8 cellular contexts compared by ENCODE assay signal in the genomic region with DNA sequence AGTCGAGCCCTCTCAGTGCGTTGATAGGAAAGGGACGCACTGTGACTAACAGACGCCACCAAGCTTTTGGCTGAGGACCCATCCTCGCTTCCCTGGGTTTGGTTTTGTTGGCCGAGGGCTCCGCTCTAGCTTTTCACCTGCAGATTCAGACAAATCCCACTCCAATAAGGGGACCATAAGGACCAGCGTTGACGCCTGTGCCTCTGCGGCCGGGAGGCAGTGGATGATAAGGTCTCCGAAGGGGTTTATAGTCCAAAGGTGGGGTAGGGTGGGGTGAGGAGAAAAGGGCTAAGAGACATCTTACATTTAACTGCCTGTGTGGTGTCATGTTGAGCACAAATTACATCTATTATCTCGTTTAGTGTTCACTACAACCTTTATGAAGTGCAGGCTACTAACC. TPM values are rescaled to one million over a fixed set of nuclear protein-coding genes. Genes with fewer than 3 reads are reported as not detected.
DNase-seq lines count a peak whose midpoint lies in the region; ATAC-seq and TF ChIP-seq lines count a peak whose summit lies in the region.

No MANE protein-coding gene starts in this region.

- peak overlapping the region; percentile 58 for H2AFZ ChIP-seq in trophoblast cell (ENCODE audit: insufficient read depth, low read length, poor library complexity)

- H3K79me2 ChIP-seq in trophoblast cell (ENCODE audit: control insufficient read depth, insufficient read depth, low read length, poor library complexity) = peaks cover 11% of the 10 kb centered on the region

- no peaks in the 10 kb centered on the region for H3K36me3 ChIP-seq in ES-I3 (ENCODE audit: insufficient read depth, low read length)
- H3K36me3 ChIP-seq in Peyer's patch = no peaks in the 10 kb centered on the region
- H3K36me3 ChIP-seq in esophagus muscularis mucosa = no peaks in the 10 kb centered on the region
- peaks cover 0 to 3% of the 10 kb centered on the region in 2 experiments for H3K36me3 ChIP-seq in trophoblast cell (ENCODE audit: control insufficient read depth in 1 of 2, insufficient read depth in 2 of 2, low read length in 2 of 2)

- H2BK5ac ChIP-seq in trophoblast cell (ENCODE audit: low read depth, low read length, poor library complexity) = peak overlapping the region; percentile 78

- H3K4me3 ChIP-seq in Peyer's patch = peak overlapping the region; percentile 71 to 99 (median 89)
- H3K4me3 ChIP-seq in esophagus muscularis mucosa = peak overlapping the region; percentile 78 to 99 (median 91)
- peak overlapping the region; percentile 93 for H3K4me3 ChIP-seq in trophoblast cell (ENCODE audit: low read depth, low read length)

- no peak overlapping the region for H2BK12ac ChIP-seq in trophoblast cell (ENCODE audit: low read length)

- H3K9ac ChIP-seq in ES-I3 (ENCODE audit: low read depth, low read length) (peak overlapping the region; percentile 94), trophoblast cell (ENCODE audit: low read length) (peak overlapping the region; percentile 90)

- ATAC-seq in HG03139 (IDR thresholded peaks at IDR 0.05; ENCODE audit: unreplicated experiment) (no peak), GM21526 (IDR thresholded peaks at IDR 0.05; ENCODE audit: low FRiP score, unreplicated experiment) (no peak), HG02642 (IDR thresholded peaks at IDR 0.05; ENCODE audit: poor library complexity, unreplicated experiment) (no peak)

- no peak overlapping the region for H3K18ac ChIP-seq in trophoblast cell (ENCODE audit: low read length)

- H3K4me1 ChIP-seq in ES-I3 (ENCODE audit: insufficient read depth, low read length) = peaks cover 5% of the 10 kb centered on the region
- H3K4me1 ChIP-seq in Peyer's patch = peaks cover 0 to 24% (median 10%) of the 10 kb centered on the region in 4 donors
- peaks cover 21 to 46% (median 44%) of the 10 kb centered on the region in 4 donors for H3K4me1 ChIP-seq in esophagus muscularis mucosa
- H3K4me1 ChIP-seq in trophoblast cell (ENCODE audit: control insufficient read depth in 1 of 2, insufficient read depth in 2 of 2, low read length in 2 of 2) = peaks cover 2 to 4% of the 10 kb centered on the region in 2 experiments

- H3K23ac ChIP-seq in trophoblast cell (ENCODE audit: low read length) = no peak overlapping the region

- no peaks in the 10 kb centered on the region for H3K27me3 ChIP-seq in Peyer's patch
- no peaks in the 10 kb centered on the region for H3K27me3 ChIP-seq in esophagus muscularis mucosa
- no peaks in the 10 kb centered on the region for H3K27me3 ChIP-seq in trophoblast cell (ENCODE audit: insufficient read depth, low read length)

- TF ChIP-seq POLR2A in Peyer's patch (IDR thresholded peaks at IDR 0.05) (peak; percentile 51 to 55), esophagus muscularis mucosa (IDR thresholded peaks at IDR 0.05; ENCODE audit: low read depth) (no peak)

- H3K9me3 ChIP-seq in ES-I3 (ENCODE audit: control insufficient read depth, insufficient read depth, low read length) (no peaks in the 10 kb centered on the region), Peyer's patch (no peaks in the 10 kb centered on the region), esophagus muscularis mucosa (no peaks in the 10 kb centered on the region), trophoblast cell (ENCODE audit: insufficient read depth, low read depth, low read length) (no peaks in the 10 kb centered on the region)

- H2BK120ac ChIP-seq in trophoblast cell (ENCODE audit: insufficient read depth, low read length, poor library complexity) = peak overlapping the region; percentile 54

- H4K12ac ChIP-seq in trophoblast cell (ENCODE audit: low read depth, low read length) = peak overlapping the region; percentile 79

- WGBS in esophagus muscularis mucosa = under 1% methylated on average over 12 of the region's 13 CpGs
- no CpG with 5 or more reads among the region's 13 CpGs for WGBS in trophoblast cell (ENCODE audit: extremely low coverage, insufficient coverage, insufficient read length)

- H4K8ac ChIP-seq in trophoblast cell (ENCODE audit: low read depth, low read length) = peak overlapping the region; percentile 91

- intact Hi-C loops in esophagus muscularis mucosa (cut with DNase I) = no loop called here

- no peak overlapping the region for H2AK5ac ChIP-seq in trophoblast cell (ENCODE audit: low read length)

- peak overlapping the region; percentile 79 for H3K14ac ChIP-seq in trophoblast cell (ENCODE audit: low read length)

- H4K91ac ChIP-seq in trophoblast cell (ENCODE audit: low read depth, low read length) = peak overlapping the region; percentile 57

- H3K27ac ChIP-seq in Peyer's patch (peak overlapping the region; percentile 86 to 90 (median 88)), esophagus muscularis mucosa (replicated peaks in 1 of 4) (peak overlapping the region; percentile 81 to 87 (median 86)), trophoblast cell (ENCODE audit: low read depth, low read length) (no peak overlapping the region)

- peak overlapping the region; percentile 18 for H3K4ac ChIP-seq in trophoblast cell (ENCODE audit: low read depth, low read length)

- no peak for TF ChIP-seq EP300 in esophagus muscularis mucosa (IDR thresholded peaks at IDR 0.05)

- peak overlapping the region; percentile 90 for H3K4me2 ChIP-seq in trophoblast cell (ENCODE audit: low read length)

- peak in 2 of 3 donors; percentile 55 to 61 for DNase-seq in Peyer's patch
- no peak for DNase-seq in esophagus muscularis mucosa (ENCODE audit: extremely low spot score)
- DNase-seq in trophoblast cell = no peak
- no peak for DNase-seq in NK-92 (lab: John Stamatoyannopoulos, UW; ENCODE audit: unreplicated experiment)

- TF ChIP-seq CTCF in Peyer's patch (IDR thresholded peaks at IDR 0.05) (no peak), esophagus muscularis mucosa (IDR thresholded peaks at IDR 0.05) (no peak)

- peaks cover 13% of the 10 kb centered on the region for H3K79me1 ChIP-seq in trophoblast cell (ENCODE audit: low read length)

RNA-seq across cellular contexts. Expression of gene PEX14, which starts 0.8 kb away (rescaled TPM):
- total RNA-seq in Peyer's patch (10 to 100 TPM; 16.3 to 29.7 (median 26.2) TPM), esophagus muscularis mucosa (10 to 100 TPM; 16.2 to 24.2 (median 20.1) TPM)
- polyA plus RNA-seq in trophoblast cell (2013) = 19.2 and 19.5 TPM in 2 replicates

RNA-seq across cellular contexts. Expression of gene DFFA, which starts 3.2 kb away (rescaled TPM):
- 10 to 100 TPM; 13.1 to 25.0 (median 21.9) TPM for total RNA-seq in Peyer's patch
- total RNA-seq in esophagus muscularis mucosa = 10 to 100 TPM; 17.9 to 32.5 (median 26.0) TPM
- polyA plus RNA-seq in trophoblast cell (2013) = 37.3 and 37.9 TPM in 2 replicates

RNA-seq across cellular contexts. Expression of gene CORT, which starts 25.7 kb away (rescaled TPM):
- 1 to 10 TPM in 1 of 4 donors, not detected in 3; 1.6 TPM for total RNA-seq in Peyer's patch
- 1 to 10 TPM in 1 of 4 donors, under 1 TPM in 2, not detected in 1; 0.29 to 1.2 (median 0.33) TPM for total RNA-seq in esophagus muscularis mucosa
- 0.26 and 0.40 TPM in 2 replicates for polyA plus RNA-seq in trophoblast cell (2013)

RNA-seq across cellular contexts. Expression of gene CENPS, which starts 45.3 kb away (rescaled TPM):
- 10 to 100 TPM in 2 of 4 donors, 1 to 10 TPM in 2; 6.8 to 94.1 (median 11.8) TPM for total RNA-seq in Peyer's patch
- total RNA-seq in esophagus muscularis mucosa = 10 to 100 TPM in 1 of 4 donors, 1 to 10 TPM in 3; 4.0 to 13.3 (median 6.1) TPM
- polyA plus RNA-seq in trophoblast cell (2013) = 9.9 and 10.6 TPM in 2 replicates

Comparison
In these comparisons a context has a peak if more than half of its experiments do, and no peak if none do; other contexts are left out.
1. DNase-seq: peak in Peyer's patch (2 of 3); none in esophagus muscularis mucosa (single experiment), trophoblast cell (0 of 2) and NK-92 (single experiment).
2. Peak in every context shown above with its lines, with median percentiles within 50 percentile points of each other: H3K4me3 ChIP-seq.